In the genomic region with DNA sequence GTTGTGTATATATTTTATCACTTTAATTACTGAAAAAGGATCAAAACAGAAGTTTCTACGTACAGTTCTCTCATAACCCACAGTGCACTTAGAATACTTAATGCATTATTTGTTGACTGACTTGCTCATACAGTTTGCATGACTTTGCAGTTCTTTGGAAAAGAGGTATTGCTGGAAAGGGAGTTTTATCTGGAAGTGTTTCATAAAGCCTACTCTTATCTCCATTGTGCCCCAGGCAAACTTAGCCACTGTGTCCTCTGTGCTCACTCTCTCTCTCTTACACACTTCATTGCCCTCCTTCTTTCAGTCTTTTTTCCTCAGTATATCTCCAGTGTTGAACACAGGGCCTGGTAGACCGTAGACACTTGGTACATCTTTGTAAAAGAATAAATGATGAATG, we compare ENCODE assay signal across 1 cellular context.
TF ChIP-seq lines count a peak whose summit lies in the region.

No MANE protein-coding gene starts in this region.

TF ChIP-seq in K562, 482 proteins besides CTCF, POLR2A, EP300 and RAD21 (continued from another document and continues in another):
- TF ChIP-seq, protein P1, sequence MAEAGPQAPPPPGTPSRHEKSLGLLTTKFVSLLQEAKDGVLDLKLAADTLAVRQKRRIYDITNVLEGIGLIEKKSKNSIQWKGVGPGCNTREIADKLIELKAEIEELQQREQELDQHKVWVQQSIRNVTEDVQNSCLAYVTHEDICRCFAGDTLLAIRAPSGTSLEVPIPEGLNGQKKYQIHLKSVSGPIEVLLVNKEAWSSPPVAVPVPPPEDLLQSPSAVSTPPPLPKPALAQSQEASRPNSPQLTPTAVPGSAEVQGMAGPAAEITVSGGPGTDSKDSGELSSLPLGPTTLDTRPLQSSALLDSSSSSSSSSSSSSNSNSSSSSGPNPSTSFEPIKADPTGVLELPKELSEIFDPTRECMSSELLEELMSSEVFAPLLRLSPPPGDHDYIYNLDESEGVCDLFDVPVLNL (CRISPR knock-in tag; IDR thresholded peaks at IDR 0.05; ENCODE audit: low read depth): no peak
- TF ChIP-seq HDGF (IDR thresholded peaks at IDR 0.05): no peak
- TF ChIP-seq TRIM24 (IDR thresholded peaks at IDR 0.05): 0 out of 4 replicates have a peak, but pooled peaks of 1 of the 2 experiments have one; percentile 29
- TF ChIP-seq HOXB6 (CRISPR knock-in tag; IDR thresholded peaks at IDR 0.05; ENCODE audit: borderline replicate concordance): no peak
- TF ChIP-seq L3MBTL2 (IDR thresholded peaks at IDR 0.05): no peak
- TF ChIP-seq ZFP1 (CRISPR knock-in tag; IDR thresholded peaks at IDR 0.05): no peak
- TF ChIP-seq, protein P2, sequence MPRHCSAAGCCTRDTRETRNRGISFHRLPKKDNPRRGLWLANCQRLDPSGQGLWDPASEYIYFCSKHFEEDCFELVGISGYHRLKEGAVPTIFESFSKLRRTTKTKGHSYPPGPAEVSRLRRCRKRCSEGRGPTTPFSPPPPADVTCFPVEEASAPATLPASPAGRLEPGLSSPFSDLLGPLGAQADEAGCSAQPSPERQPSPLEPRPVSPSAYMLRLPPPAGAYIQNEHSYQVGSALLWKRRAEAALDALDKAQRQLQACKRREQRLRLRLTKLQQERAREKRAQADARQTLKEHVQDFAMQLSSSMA (CRISPR knock-in tag; IDR thresholded peaks at IDR 0.05): no peak
- TF ChIP-seq ELF4 (CRISPR knock-in tag; IDR thresholded peaks at IDR 0.05): no peak
- TF ChIP-seq RBM34 (IDR thresholded peaks at IDR 0.05; ENCODE audit: borderline replicate concordance, insufficient read depth, low read length): no peak
- TF ChIP-seq TAF15 (IDR thresholded peaks at IDR 0.05; ENCODE audit: low read depth, low read length): no peak
- no peak for TF ChIP-seq KDM1A (IDR thresholded peaks at IDR 0.05)
- no peak for TF ChIP-seq ZNF830 (CRISPR knock-in tag; IDR thresholded peaks at IDR 0.05)
- no peak for TF ChIP-seq ILF3 (IDR thresholded peaks at IDR 0.05; ENCODE audit: borderline replicate concordance)
- TF ChIP-seq SRF (CRISPR knock-in tag; IDR thresholded peaks at IDR 0.05): no peak
- TF ChIP-seq, protein P3, sequence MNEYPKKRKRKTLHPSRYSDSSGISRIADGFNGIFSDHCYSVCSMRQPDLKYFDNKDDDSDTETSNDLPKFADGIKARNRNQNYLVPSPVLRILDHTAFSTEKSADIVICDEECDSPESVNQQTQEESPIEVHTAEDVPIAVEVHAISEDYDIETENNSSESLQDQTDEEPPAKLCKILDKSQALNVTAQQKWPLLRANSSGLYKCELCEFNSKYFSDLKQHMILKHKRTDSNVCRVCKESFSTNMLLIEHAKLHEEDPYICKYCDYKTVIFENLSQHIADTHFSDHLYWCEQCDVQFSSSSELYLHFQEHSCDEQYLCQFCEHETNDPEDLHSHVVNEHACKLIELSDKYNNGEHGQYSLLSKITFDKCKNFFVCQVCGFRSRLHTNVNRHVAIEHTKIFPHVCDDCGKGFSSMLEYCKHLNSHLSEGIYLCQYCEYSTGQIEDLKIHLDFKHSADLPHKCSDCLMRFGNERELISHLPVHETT (CRISPR knock-in tag; conservative IDR thresholded peaks at IDR 0.05 in 1 of 2, IDR thresholded peaks at IDR 0.05 in 1 of 2): no peak
- peak; percentile 19; the same call in 1 of the 2 replicates for TF ChIP-seq FOSL1 (tag; conservative IDR thresholded peaks at IDR 0.05)
- no peak for TF ChIP-seq SMARCA5 (IDR thresholded peaks at IDR 0.05)
- TF ChIP-seq DMBX1 (CRISPR knock-in tag; IDR thresholded peaks at IDR 0.05; ENCODE audit: borderline replicate concordance): no peak
- TF ChIP-seq, protein P4, sequence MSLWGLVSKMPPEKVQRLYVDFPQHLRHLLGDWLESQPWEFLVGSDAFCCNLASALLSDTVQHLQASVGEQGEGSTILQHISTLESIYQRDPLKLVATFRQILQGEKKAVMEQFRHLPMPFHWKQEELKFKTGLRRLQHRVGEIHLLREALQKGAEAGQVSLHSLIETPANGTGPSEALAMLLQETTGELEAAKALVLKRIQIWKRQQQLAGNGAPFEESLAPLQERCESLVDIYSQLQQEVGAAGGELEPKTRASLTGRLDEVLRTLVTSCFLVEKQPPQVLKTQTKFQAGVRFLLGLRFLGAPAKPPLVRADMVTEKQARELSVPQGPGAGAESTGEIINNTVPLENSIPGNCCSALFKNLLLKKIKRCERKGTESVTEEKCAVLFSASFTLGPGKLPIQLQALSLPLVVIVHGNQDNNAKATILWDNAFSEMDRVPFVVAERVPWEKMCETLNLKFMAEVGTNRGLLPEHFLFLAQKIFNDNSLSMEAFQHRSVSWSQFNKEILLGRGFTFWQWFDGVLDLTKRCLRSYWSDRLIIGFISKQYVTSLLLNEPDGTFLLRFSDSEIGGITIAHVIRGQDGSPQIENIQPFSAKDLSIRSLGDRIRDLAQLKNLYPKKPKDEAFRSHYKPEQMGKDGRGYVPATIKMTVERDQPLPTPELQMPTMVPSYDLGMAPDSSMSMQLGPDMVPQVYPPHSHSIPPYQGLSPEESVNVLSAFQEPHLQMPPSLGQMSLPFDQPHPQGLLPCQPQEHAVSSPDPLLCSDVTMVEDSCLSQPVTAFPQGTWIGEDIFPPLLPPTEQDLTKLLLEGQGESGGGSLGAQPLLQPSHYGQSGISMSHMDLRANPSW (CRISPR knock-in tag; IDR thresholded peaks at IDR 0.05): no peak
- no peak for TF ChIP-seq PPARD (CRISPR knock-in tag; IDR thresholded peaks at IDR 0.05)
- TF ChIP-seq, protein P5, sequence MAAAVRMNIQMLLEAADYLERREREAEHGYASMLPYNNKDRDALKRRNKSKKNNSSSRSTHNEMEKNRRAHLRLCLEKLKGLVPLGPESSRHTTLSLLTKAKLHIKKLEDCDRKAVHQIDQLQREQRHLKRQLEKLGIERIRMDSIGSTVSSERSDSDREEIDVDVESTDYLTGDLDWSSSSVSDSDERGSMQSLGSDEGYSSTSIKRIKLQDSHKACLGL (CRISPR knock-in tag; IDR thresholded peaks at IDR 0.05; ENCODE audit: borderline replicate concordance, poor library complexity, severe bottlenecking): no peak
- TF ChIP-seq, protein P6, sequence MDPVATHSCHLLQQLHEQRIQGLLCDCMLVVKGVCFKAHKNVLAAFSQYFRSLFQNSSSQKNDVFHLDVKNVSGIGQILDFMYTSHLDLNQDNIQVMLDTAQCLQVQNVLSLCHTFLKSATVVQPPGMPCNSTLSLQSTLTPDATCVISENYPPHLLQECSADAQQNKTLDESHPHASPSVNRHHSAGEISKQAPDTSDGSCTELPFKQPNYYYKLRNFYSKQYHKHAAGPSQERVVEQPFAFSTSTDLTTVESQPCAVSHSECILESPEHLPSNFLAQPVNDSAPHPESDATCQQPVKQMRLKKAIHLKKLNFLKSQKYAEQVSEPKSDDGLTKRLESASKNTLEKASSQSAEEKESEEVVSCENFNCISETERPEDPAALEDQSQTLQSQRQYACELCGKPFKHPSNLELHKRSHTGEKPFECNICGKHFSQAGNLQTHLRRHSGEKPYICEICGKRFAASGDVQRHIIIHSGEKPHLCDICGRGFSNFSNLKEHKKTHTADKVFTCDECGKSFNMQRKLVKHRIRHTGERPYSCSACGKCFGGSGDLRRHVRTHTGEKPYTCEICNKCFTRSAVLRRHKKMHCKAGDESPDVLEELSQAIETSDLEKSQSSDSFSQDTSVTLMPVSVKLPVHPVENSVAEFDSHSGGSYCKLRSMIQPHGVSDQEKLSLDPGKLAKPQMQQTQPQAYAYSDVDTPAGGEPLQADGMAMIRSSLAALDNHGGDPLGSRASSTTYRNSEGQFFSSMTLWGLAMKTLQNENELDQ (CRISPR knock-in tag; IDR thresholded peaks at IDR 0.05; ENCODE audit: borderline replicate concordance): no peak
- peak; percentile 65 for TF ChIP-seq ARID1B (IDR thresholded peaks at IDR 0.05)
- TF ChIP-seq ZNF408 (CRISPR knock-in tag; IDR thresholded peaks at IDR 0.05; ENCODE audit: low read depth): no peak
- TF ChIP-seq, protein P7, sequence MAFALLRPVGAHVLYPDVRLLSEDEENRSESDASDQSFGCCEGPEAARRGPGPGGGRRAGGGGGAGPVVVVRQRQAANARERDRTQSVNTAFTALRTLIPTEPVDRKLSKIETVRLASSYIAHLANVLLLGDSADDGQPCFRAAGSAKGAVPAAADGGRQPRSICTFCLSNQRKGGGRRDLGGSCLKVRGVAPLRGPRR (CRISPR knock-in tag; IDR thresholded peaks at IDR 0.05): no peak
- TF ChIP-seq GTF2A2 (tag; IDR thresholded peaks at IDR 0.05): no peak
- TF ChIP-seq NFE2 (IDR thresholded peaks at IDR 0.05; ENCODE audit: low read depth): peak; percentile 80
- TF ChIP-seq ZNF197 (CRISPR knock-in tag; IDR thresholded peaks at IDR 0.05; ENCODE audit: low read depth): no peak
- no peak for TF ChIP-seq SRSF3 (IDR thresholded peaks at IDR 0.05; ENCODE audit: insufficient read depth, low read length)
- TF ChIP-seq, protein P8, sequence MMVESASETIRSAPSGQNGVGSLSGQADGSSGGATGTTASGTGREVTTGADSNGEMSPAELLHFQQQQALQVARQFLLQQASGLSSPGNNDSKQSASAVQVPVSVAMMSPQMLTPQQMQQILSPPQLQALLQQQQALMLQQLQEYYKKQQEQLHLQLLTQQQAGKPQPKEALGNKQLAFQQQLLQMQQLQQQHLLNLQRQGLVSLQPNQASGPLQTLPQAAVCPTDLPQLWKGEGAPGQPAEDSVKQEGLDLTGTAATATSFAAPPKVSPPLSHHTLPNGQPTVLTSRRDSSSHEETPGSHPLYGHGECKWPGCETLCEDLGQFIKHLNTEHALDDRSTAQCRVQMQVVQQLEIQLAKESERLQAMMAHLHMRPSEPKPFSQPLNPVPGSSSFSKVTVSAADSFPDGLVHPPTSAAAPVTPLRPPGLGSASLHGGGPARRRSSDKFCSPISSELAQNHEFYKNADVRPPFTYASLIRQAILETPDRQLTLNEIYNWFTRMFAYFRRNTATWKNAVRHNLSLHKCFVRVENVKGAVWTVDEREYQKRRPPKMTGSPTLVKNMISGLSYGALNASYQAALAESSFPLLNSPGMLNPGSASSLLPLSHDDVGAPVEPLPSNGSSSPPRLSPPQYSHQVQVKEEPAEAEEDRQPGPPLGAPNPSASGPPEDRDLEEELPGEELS (CRISPR knock-in tag; IDR thresholded peaks at IDR 0.05; ENCODE audit: borderline replicate concordance): no peak
- TF ChIP-seq TOE1 (IDR thresholded peaks at IDR 0.05; ENCODE audit: borderline replicate concordance): no peak
- TF ChIP-seq TOE1 (CRISPR knock-in tag; IDR thresholded peaks at IDR 0.05; ENCODE audit: borderline replicate concordance, low read depth): no peak
- peak; percentile 57; the same call in 1 of the 2 replicates for TF ChIP-seq MAFK (IDR thresholded peaks at IDR 0.05; ENCODE audit: low read length)
- no peak for TF ChIP-seq SMC3 (conservative IDR thresholded peaks at IDR 0.05; ENCODE audit: insufficient read depth, low read depth, low read length)
- no peak for TF ChIP-seq FOXP1 (CRISPR knock-in tag; IDR thresholded peaks at IDR 0.05)
- TF ChIP-seq SMARCA4 (IDR thresholded peaks at IDR 0.05): peak; percentile 73
- TF ChIP-seq CBX1 (IDR thresholded peaks at IDR 0.05; ENCODE audit: low read depth): no peak
- TF ChIP-seq, protein P9, sequence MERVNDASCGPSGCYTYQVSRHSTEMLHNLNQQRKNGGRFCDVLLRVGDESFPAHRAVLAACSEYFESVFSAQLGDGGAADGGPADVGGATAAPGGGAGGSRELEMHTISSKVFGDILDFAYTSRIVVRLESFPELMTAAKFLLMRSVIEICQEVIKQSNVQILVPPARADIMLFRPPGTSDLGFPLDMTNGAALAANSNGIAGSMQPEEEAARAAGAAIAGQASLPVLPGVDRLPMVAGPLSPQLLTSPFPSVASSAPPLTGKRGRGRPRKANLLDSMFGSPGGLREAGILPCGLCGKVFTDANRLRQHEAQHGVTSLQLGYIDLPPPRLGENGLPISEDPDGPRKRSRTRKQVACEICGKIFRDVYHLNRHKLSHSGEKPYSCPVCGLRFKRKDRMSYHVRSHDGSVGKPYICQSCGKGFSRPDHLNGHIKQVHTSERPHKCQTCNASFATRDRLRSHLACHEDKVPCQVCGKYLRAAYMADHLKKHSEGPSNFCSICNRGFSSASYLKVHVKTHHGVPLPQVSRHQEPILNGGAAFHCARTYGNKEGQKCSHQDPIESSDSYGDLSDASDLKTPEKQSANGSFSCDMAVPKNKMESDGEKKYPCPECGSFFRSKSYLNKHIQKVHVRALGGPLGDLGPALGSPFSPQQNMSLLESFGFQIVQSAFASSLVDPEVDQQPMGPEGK (CRISPR knock-in tag; IDR thresholded peaks at IDR 0.05; ENCODE audit: borderline replicate concordance): no peak
